20 cellular contexts compared by ENCODE assay signal in the genomic region with DNA sequence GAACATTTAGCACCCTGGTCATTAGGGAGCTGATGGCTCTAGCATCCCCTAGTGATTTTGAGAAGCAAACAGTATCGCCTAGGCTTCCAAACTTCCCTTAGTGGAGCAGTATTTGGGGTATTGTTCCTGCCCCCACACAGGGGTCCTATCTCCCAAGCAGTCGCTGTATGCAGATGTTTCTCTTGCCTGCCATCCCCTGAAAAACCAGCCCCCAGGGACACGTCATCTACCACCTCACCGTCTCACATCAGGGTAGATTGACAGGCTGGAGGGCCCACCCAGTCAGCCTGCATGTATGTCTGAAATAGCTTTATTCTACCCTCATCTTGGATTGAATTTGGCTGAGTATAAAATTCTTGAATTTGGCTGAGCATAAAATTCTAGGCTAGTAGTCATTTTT.
"Had no signal": no experiment of that assay in that cellular context is flagged by ENCODE, and none has a peak within 500 bp of the region (broad histone marks: within the 10 kb centered on the region; RNA-seq: fewer than 3 reads in every experiment).

No MANE protein-coding gene starts in this region.

- H3K27ac ChIP-seq: PC-9, Peyer's patch, SJSA1, SK-N-MC had no signal

- DNase-seq: MG63; NCI-H1105; NCI-H1417; NCI-H1436 treated with DMSO at 0.1 percent for 48 hours; NCI-H1694; NCI-H187 treated with DMSO at 0.1 percent for 48 hours; NCI-H2029 treated with DMSO at 0.1 percent for 48 hours; NCI-H2227 treated with DMSO at 0.1 percent for 48 hours; NCI-H524; NCI-H526 treated with DMSO at 0.1 percent for 48 hours; NCI-H774; NK-92 treated with Interleukin-12 subunit alpha and Interleukin-12 subunit beta, amount 100 ng/mL, for 24 hours; OCI-M1; PC-9; SIG-M5 had no signal

- H3K36me3 Mint-ChIP-seq: IgD-negative memory B cell had no signal

- H3K4me3 Mint-ChIP-seq: IgD-negative memory B cell had no signal

- H3K27me3 ChIP-seq: MG63, Peyer's patch, SJSA1 had no signal

- H3K9me3 Mint-ChIP-seq: IgD-negative memory B cell had no signal

- H2AFZ ChIP-seq: PC-9 had no signal

- H3K4me1 ChIP-seq: SJSA1 had no signal

- H3K4me3 ChIP-seq: K562, MG63, PC-9, Peyer's patch, SJSA1, SK-N-MC had no signal

- H3K9me3 ChIP-seq: MG63, Peyer's patch, SJSA1 had no signal

- H3K4me2 ChIP-seq: PC-9 had no signal

- H3K36me3 ChIP-seq: MG63, Peyer's patch, SJSA1 had no signal
